Comparison of ENCODE assay signal across 14 cellular contexts in genomic region chr1:17163371-17163770, GRCh38. TPM values are rescaled to one million over a fixed set of nuclear protein-coding genes. Genes with fewer than 3 reads are reported as not detected.
DNase-seq lines count a peak whose midpoint lies in the region; ATAC-seq and TF ChIP-seq lines count a peak whose summit lies in the region.
"Had no signal": no experiment of that assay in that cellular context is flagged by ENCODE, and none has a peak within 500 bp of the region (broad histone marks: within the 10 kb centered on the region; RNA-seq: fewer than 3 reads in every experiment).

No MANE protein-coding gene starts in this region.

- H4K20me1 ChIP-seq in PC-9 (ENCODE audit: insufficient read depth) (no peaks in the 10 kb centered on the region), osteoblast (ENCODE audit: insufficient read depth, low read length) (no peaks in the 10 kb centered on the region)
- H4K20me1 ChIP-seq: BLaER1 had no signal

- intact Hi-C loops in PC-9 (cut with micrococcal nuclease; ENCODE audit: unreplicated experiment) = no loop called here
- intact Hi-C loops in activated naive CD4-positive, alpha-beta T cell treated with anti-CD3 and anti-CD28 coated beads for 36 hours (cut with micrococcal nuclease) = no loop called here

- ATAC-seq in WTC11 = no peak
- ATAC-seq: HepG2 had no signal

- no peak overlapping the region for H3K27ac ChIP-seq in PC-9
- no peak overlapping the region for H3K27ac ChIP-seq in coronary artery
- no peak overlapping the region for H3K27ac ChIP-seq in osteoblast (ENCODE audit: low read depth, low read length)
- H3K27ac ChIP-seq: BLaER1 had no signal

- H3K9me2 ChIP-seq in PC-9 (ENCODE audit: insufficient read depth) = no peaks in the 10 kb centered on the region

- POLR2A ChIA-PET in PC-9 (lab: Charles Lee; ENCODE audit: unreplicated experiment) = interaction anchor here (0.7 kb wide), 1 partner anchor 35 kb away, joined by 5 read pairs; no protein-coding TSS in a partner anchor
- POLR2A ChIA-PET in WTC11 (lab: Charles Lee) = no interaction called here

- H3K4me1 ChIP-seq in PC-9 (replicated peaks; ENCODE audit: insufficient read depth) (peaks cover 25% of the 10 kb centered on the region), osteoblast (ENCODE audit: insufficient read depth, low read length) (peaks cover 14% of the 10 kb centered on the region)
- H3K4me1 ChIP-seq: BLaER1 had no signal

- no peaks in the 10 kb centered on the region for H3K36me3 ChIP-seq in PC-9 (ENCODE audit: low read depth)
- no peaks in the 10 kb centered on the region for H3K36me3 ChIP-seq in osteoblast (ENCODE audit: insufficient read depth, low read length)
- H3K36me3 ChIP-seq: BLaER1 had no signal

- H3K9me3 ChIP-seq in PC-9 (ENCODE audit: insufficient read depth, low read depth) (no peaks in the 10 kb centered on the region), osteoblast (ENCODE audit: low read depth, low read length) (no peaks in the 10 kb centered on the region)
- H3K9me3 ChIP-seq: A549, BLaER1 had no signal

- H3K4me3 Mint-ChIP-seq in WTC11 = no peak overlapping the region
- H3K4me3 Mint-ChIP-seq in activated naive CD4-positive, alpha-beta T cell treated with anti-CD3 and anti-CD28 coated beads for 36 hours = no peak overlapping the region
- H3K4me3 Mint-ChIP-seq: CD8-positive, alpha-beta memory T cell had no signal

- peaks cover 11% of the 10 kb centered on the region; the same call in 1 of the 2 replicates for H3F3A ChIP-seq in PC-9 (ENCODE audit: insufficient read depth, low read depth)

- peaks cover 34% of the 10 kb centered on the region for H3K4me1 Mint-ChIP-seq in WTC11
- no peaks in the 10 kb centered on the region for H3K4me1 Mint-ChIP-seq in activated naive CD4-positive, alpha-beta T cell treated with anti-CD3 and anti-CD28 coated beads for 36 hours (ENCODE audit: low read depth)
- H3K4me1 Mint-ChIP-seq: CD8-positive, alpha-beta memory T cell had no signal

- DNase-seq in PC-9 (no peak), coronary artery (ENCODE audit: low spot score) (peak; percentile 62), osteoblast (ENCODE audit: insufficient read length, low spot score, missing footprints) (peak; percentile 34), COLO829 (ENCODE audit: low spot score) (no peak), WTC11 (ENCODE audit: low spot score) (no peak)
- DNase-seq in activated naive CD4-positive, alpha-beta T cell treated with anti-CD3 and anti-CD28 coated beads for 36 hours = no peak
- no peak for DNase-seq in activated T-cell treated with anti-CD3 and anti-CD28 coated beads, Interleukin-2, amount 50 U/mL, for 48 hours
- DNase-seq: CD8-positive, alpha-beta memory T cell; H7 had no signal

- CTCF ChIA-PET in PC-9 (lab: Charles Lee) = interaction anchor here (0.9 kb wide), 1 partner anchor 49 kb away, joined by 3 read pairs; no protein-coding TSS in a partner anchor
- CTCF ChIA-PET in WTC11 (lab: Charles Lee) = no interaction called here
- CTCF ChIA-PET in activated naive CD4-positive, alpha-beta T cell treated with anti-CD3 and anti-CD28 coated beads for 36 hours (lab: Charles Lee) = no interaction called here

- H3K4me2 ChIP-seq in PC-9 (peak overlapping the region; percentile 11; the same call in 1 of the 2 replicates), osteoblast (ENCODE audit: insufficient read depth, low read length) (no peak overlapping the region)
- H3K4me2 ChIP-seq: A549, BLaER1 had no signal

- H3K36me3 Mint-ChIP-seq in WTC11 = no peaks in the 10 kb centered on the region
- no peaks in the 10 kb centered on the region for H3K36me3 Mint-ChIP-seq in activated naive CD4-positive, alpha-beta T cell treated with anti-CD3 and anti-CD28 coated beads for 36 hours (ENCODE audit: low read depth)
- H3K36me3 Mint-ChIP-seq: CD8-positive, alpha-beta memory T cell had no signal

- H3K79me2 ChIP-seq in PC-9 (ENCODE audit: low read depth) = no peaks in the 10 kb centered on the region
- H3K79me2 ChIP-seq in osteoblast (ENCODE audit: insufficient read depth, low read length) = no peaks in the 10 kb centered on the region

- H2AFZ ChIP-seq in PC-9 (no peak overlapping the region), osteoblast (ENCODE audit: low read length) (no peak overlapping the region)

- peaks cover 27% of the 10 kb centered on the region for H3K27me3 Mint-ChIP-seq in WTC11 (ENCODE audit: low read depth)
- no peaks in the 10 kb centered on the region for H3K27me3 Mint-ChIP-seq in activated naive CD4-positive, alpha-beta T cell treated with anti-CD3 and anti-CD28 coated beads for 36 hours (ENCODE audit: low read depth)

- no TSS peak for BruUV-seq in PC-9 (replicated peaks; lab: Mats Ljungman, UMichigan)

- TF ChIP-seq CTCF in PC-9 (conservative IDR thresholded peaks at IDR 0.05) (no peak), coronary artery (IDR thresholded peaks at IDR 0.05) (no peak), osteoblast (IDR thresholded peaks at IDR 0.05; ENCODE audit: extremely low read depth, low read depth, low read length) (no peak), WTC11 (IDR thresholded peaks at IDR 0.05) (no peak)

- H3K27me3 ChIP-seq in PC-9 (ENCODE audit: insufficient read depth, low read depth) (no peaks in the 10 kb centered on the region), osteoblast (ENCODE audit: insufficient read depth, low read length) (no peaks in the 10 kb centered on the region)
- H3K27me3 ChIP-seq: BLaER1 had no signal

- H3K9me3 Mint-ChIP-seq in WTC11 = peaks cover 13% of the 10 kb centered on the region
- H3K9me3 Mint-ChIP-seq in activated naive CD4-positive, alpha-beta T cell treated with anti-CD3 and anti-CD28 coated beads for 36 hours = no peaks in the 10 kb centered on the region
- H3K9me3 Mint-ChIP-seq: CD8-positive, alpha-beta memory T cell had no signal

- H3K27ac Mint-ChIP-seq in WTC11 = no peak overlapping the region
- no peak overlapping the region for H3K27ac Mint-ChIP-seq in activated naive CD4-positive, alpha-beta T cell treated with anti-CD3 and anti-CD28 coated beads for 36 hours
- H3K27ac Mint-ChIP-seq: CD8-positive, alpha-beta memory T cell had no signal

- H3K4me3 ChIP-seq in PC-9 (no peak overlapping the region), coronary artery (no peak overlapping the region), osteoblast (ENCODE audit: insufficient read depth, low read length) (no peak overlapping the region)
- H3K4me3 ChIP-seq: A549, BLaER1, K562 had no signal

TF ChIP-seq in WTC11, 78 proteins besides CTCF, POLR2A, EP300 and RAD21:
- no peak for TF ChIP-seq ATF3 (CRISPR knock-in tag; conservative IDR thresholded peaks at IDR 0.05)

RNA-seq across cellular contexts. Expression of gene PADI1, which starts 41.6 kb away (rescaled TPM):
- total RNA-seq in PC-9 (2021) = 27.7 and 28.3 TPM in 2 replicates
- under 0.01 TPM in 2 replicates for total RNA-seq in osteoblast
- 0.15 to 0.57 TPM (median 0.18 TPM) in 3 replicates for total RNA-seq in WTC11 (2021)
- total RNA-seq in activated naive CD4-positive, alpha-beta T cell treated with anti-CD3 and anti-CD28 coated beads for 36 hours = not detected
- total RNA-seq: CD8-positive, alpha-beta memory T cell; HepG2; K562 had no signal

RNA-seq across cellular contexts. Expression of gene PADI2, which starts 44.1 kb away (rescaled TPM):
- total RNA-seq in PC-9 (2021) (14.0 and 16.7 TPM in 2 replicates), osteoblast (under 0.01 and 0.29 TPM in 2 replicates), WTC11 (2021) (3.8 to 5.1 TPM (median 4.4 TPM) in 3 replicates)
- not detected for total RNA-seq in activated naive CD4-positive, alpha-beta T cell treated with anti-CD3 and anti-CD28 coated beads for 36 hours
- total RNA-seq: CD8-positive, alpha-beta memory T cell; HepG2; HT1080 had no signal

Comparison
In these comparisons a context has a peak if more than half of its experiments do, and no peak if none do; other contexts are left out.
1. DNase-seq: peak in coronary artery (single experiment) and osteoblast (single experiment); none in PC-9 (0 of 2), COLO829 (single experiment), WTC11 (single experiment), activated naive CD4-positive, alpha-beta T cell treated with anti-CD3 and anti-CD28 coated beads for 36 hours (single experiment) and activated T-cell treated with anti-CD3 and anti-CD28 coated beads, Interleukin-2, amount 50 U/mL, for 48 hours (0 of 2).
2. RNA of gene PADI1, which starts 41.6 kb away (total RNA-seq): 27.7 to 28.3 TPM in PC-9; 0.15 to 0.57 TPM in WTC11, under 0.01 TPM in osteoblast and not detected in activated naive CD4-positive, alpha-beta T cell treated with anti-CD3 and anti-CD28 coated beads for 36 hours; every median in the first group is over 10 times any median in the second.